In the genomic region with DNA sequence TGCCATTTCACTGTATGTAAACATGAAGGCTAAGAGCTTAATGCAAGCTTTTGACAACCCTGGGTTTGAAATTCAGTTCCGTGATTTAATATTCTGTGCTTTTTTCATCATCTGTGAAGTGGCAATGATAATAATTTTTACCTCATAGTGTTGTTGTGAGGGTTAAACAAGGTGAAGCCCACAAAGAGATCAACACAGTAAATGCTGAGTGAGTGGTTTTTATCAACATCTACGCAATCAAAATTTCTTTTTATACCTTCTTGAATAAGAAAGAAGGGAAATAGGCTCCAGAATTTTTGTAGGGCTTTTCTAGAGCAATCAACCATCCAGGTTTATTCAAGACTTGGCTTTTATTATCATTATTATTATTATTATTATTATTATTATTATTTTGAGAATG, we compare ENCODE assay signal across 8 cellular contexts.
"Had no signal": no experiment of that assay in that cellular context is flagged by ENCODE, and none has a peak within 500 bp of the region (broad histone marks: within the 10 kb centered on the region; RNA-seq: fewer than 3 reads in every experiment).

No MANE protein-coding gene starts in this region.

- DNase-seq: GOT3, H7, HFFc6, KG1 had no signal

- H3K36me3 Mint-ChIP-seq: IgD-negative memory B cell had no signal

- ATAC-seq: HCT116 had no signal

- H3K27ac ChIP-seq: HL-60 had no signal

- H3K27ac Mint-ChIP-seq: HFFc6, IgD-negative memory B cell had no signal

- H3K27me3 Mint-ChIP-seq: IgD-negative memory B cell had no signal

- H3K4me1 Mint-ChIP-seq: IgD-negative memory B cell had no signal

- H3K9me3 ChIP-seq: HAP-1 had no signal

- H3K36me3 ChIP-seq: HAP-1 had no signal

- H3K4me1 ChIP-seq: HAP-1 had no signal

- H3K4me3 Mint-ChIP-seq: HFFc6, IgD-negative memory B cell had no signal

- H3K4me3 ChIP-seq: HAP-1 had no signal
